ENCODE assay signal across 9 cellular contexts in the genomic region with DNA sequence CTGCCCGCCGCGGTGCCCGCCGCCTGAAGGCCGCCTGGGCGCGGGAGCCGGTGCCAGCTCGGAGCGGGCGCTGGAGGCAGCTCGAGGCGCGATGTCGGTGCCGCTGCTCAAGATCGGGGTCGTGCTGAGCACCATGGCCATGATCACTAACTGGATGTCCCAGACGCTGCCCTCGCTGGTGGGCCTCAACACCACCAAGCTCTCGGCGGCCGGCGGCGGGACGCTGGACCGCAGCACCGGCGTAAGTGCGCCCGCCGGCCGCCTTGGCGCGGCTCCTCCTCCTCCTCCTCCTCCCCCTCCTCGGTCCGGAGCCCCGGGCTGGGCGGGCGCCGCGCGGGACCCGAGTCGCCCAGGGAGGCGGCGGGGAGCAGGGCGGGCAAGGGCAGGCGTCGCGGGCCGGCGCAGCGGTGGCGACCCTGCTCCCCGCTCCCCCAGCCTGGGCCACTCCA. TPM values are rescaled to one million over a fixed set of nuclear protein-coding genes. Genes with fewer than 3 reads are reported as not detected.
DNase-seq lines count a peak whose midpoint lies in the region; ATAC-seq and TF ChIP-seq lines count a peak whose summit lies in the region.
"Had no signal": no experiment of that assay in that cellular context is flagged by ENCODE, and none has a peak within 500 bp of the region (broad histone marks: within the 10 kb centered on the region; RNA-seq: fewer than 3 reads in every experiment).

No MANE protein-coding gene starts in this region.

- H3K9me3 ChIP-seq in IMR-90 (ENCODE audit: control insufficient read depth, insufficient read depth, low read length), result no peaks in the 10 kb centered on the region
- no peaks in the 10 kb centered on the region for H3K9me3 ChIP-seq in mesenchymal stem cell (ENCODE audit: control insufficient read depth, low read length)
- no peaks in the 10 kb centered on the region for H3K9me3 ChIP-seq in testis
- H3K9me3 ChIP-seq: Caco-2 had no signal

- H4K8ac ChIP-seq in IMR-90 (ENCODE audit: low read depth in 2 of 2, low read length in 2 of 2) (no peak overlapping the region), mesenchymal stem cell (ENCODE audit: low read length) (no peak overlapping the region)

- dilution Hi-C loops in IMR-90 (cut with HindIII; ENCODE audit: low sequenced_read_pairs, unreplicated experiment), result no loop called here

- TF ChIP-seq POLR2A in IMR-90 (IDR thresholded peaks at IDR 0.05; ENCODE audit: low read depth, low read length) (no peak), testis (IDR thresholded peaks at IDR 0.05) (no peak)

- TF ChIP-seq RAD21 in IMR-90 (IDR thresholded peaks at IDR 0.05; ENCODE audit: low read length), result no peak

- no peak overlapping the region for H3K56ac ChIP-seq in IMR-90 (ENCODE audit: extremely low read depth, insufficient read depth, low read length)

- H3K9me1 ChIP-seq in IMR-90 (ENCODE audit: insufficient read depth, low read length), result 0 out of 2 replicates have a peak, but pooled peaks cover 4% of the 10 kb centered on the region

- BruUV-seq in IMR-90 (replicated peaks; lab: Mats Ljungman, UMichigan), result no TSS peak

- no peak overlapping the region for H2BK120ac ChIP-seq in IMR-90 (ENCODE audit: low read depth, low read length)
- H2BK120ac ChIP-seq in mesenchymal stem cell (ENCODE audit: low read depth, low read length), result no peak overlapping the region

- H3K4me3 ChIP-seq in IMR-90 (ENCODE audit: insufficient read depth, low read depth, low read length), result no peak overlapping the region
- peak overlapping the region; percentile 75 for H3K4me3 ChIP-seq in coronary artery
- peak overlapping the region in 1 of 2 experiments; percentile 51 for H3K4me3 ChIP-seq in mesenchymal stem cell (ENCODE audit: insufficient read depth in 1 of 2, low read depth in 1 of 2, low read length in 2 of 2)
- peak overlapping the region; percentile 26 to 52 for H3K4me3 ChIP-seq in testis

- WGBS in IMR-90 (ENCODE audit: extremely low coverage in 2 of 2, insufficient read length in 1 of 2), 2 experiments, result 20% methylated on average over 9 of the region's 57 CpGs; no CpG with 5 or more reads in 1 of the 2 experiments
- WGBS in mesenchymal stem cell, result 1% methylated on average over 30 of the region's 57 CpGs
- WGBS in testis, 2 donors, result 1% methylated on average over 11 of the region's 57 CpGs; no CpG with 5 or more reads in 1 of the 2 donors

- no peaks in the 10 kb centered on the region for H3K79me1 ChIP-seq in IMR-90 (ENCODE audit: low read depth in 1 of 2, low read length in 2 of 2)
- H3K79me1 ChIP-seq in mesenchymal stem cell (replicated peaks; ENCODE audit: low read length, poor library complexity, severe bottlenecking), result no peaks in the 10 kb centered on the region

- H3K9ac ChIP-seq in IMR-90 (ENCODE audit: low read depth, low read length) (no peak overlapping the region), mesenchymal stem cell (ENCODE audit: low read length) (no peak overlapping the region)

- H3K36me3 ChIP-seq in IMR-90 (ENCODE audit: control insufficient read depth, insufficient read depth, low read length) (no peaks in the 10 kb centered on the region), mesenchymal stem cell (ENCODE audit: control insufficient read depth in 1 of 2, insufficient read depth in 2 of 2, low read depth in 1 of 2, low read length in 2 of 2) (no peaks in the 10 kb centered on the region), testis (ENCODE audit: low read depth, missing control alignments) (no peaks in the 10 kb centered on the region)

- H2AK9ac ChIP-seq in IMR-90 (replicated peaks; ENCODE audit: low read depth, low read length, poor library complexity), result no peak overlapping the region

- H3K4me1 ChIP-seq in IMR-90 (ENCODE audit: control insufficient read depth, insufficient read depth, low read length) (no peaks in the 10 kb centered on the region; the same call in 1 of the 2 replicates), mesenchymal stem cell (ENCODE audit: control insufficient read depth, insufficient read depth, low read depth, low read length) (peaks cover 10% of the 10 kb centered on the region), testis (peaks cover 21% of the 10 kb centered on the region)
- H3K4me1 ChIP-seq: Caco-2 had no signal

- H4K20me1 ChIP-seq in IMR-90 (ENCODE audit: insufficient read depth, low read length), result 0 out of 2 replicates have a peak, but pooled peaks cover 5% of the 10 kb centered on the region

- no peak for DNase-seq in IMR-90
- no peak for DNase-seq in coronary artery (ENCODE audit: low spot score)
- DNase-seq in mesenchymal stem cell, result no peak
- no peak for DNase-seq in testis
- DNase-seq in RPMI8226, result no peak
- DNase-seq in amniotic stem cell (lab: John Stamatoyannopoulos, UW), result no peak
- DNase-seq in head of caudate nucleus, result no peak
- DNase-seq: effector CD8-positive, alpha-beta T cell had no signal

- POLR2A ChIA-PET in IMR-90 (lab: Charles Lee; ENCODE audit: unreplicated experiment), result no interaction called here

- no peak overlapping the region for H3K4ac ChIP-seq in IMR-90 (ENCODE audit: low read depth, low read length)
- no peak overlapping the region for H3K4ac ChIP-seq in mesenchymal stem cell (ENCODE audit: low read depth in 1 of 2, low read length in 2 of 2)

- in situ Hi-C loops in IMR-90 (cut with MboI; ENCODE audit: low sequenced_read_pairs), result loop anchor here (5.0 kb wide), 1 partner anchor 319 kb away; no protein-coding TSS in a partner anchor

- H3K14ac ChIP-seq in IMR-90 (replicated peaks; ENCODE audit: low read depth, low read length) (no peak overlapping the region), mesenchymal stem cell (ENCODE audit: low read length in 2 of 2) (no peak overlapping the region)

- H3K23ac ChIP-seq in IMR-90 (ENCODE audit: low read depth, low read length) (no peak overlapping the region), mesenchymal stem cell (ENCODE audit: low read length in 2 of 2) (no peak overlapping the region)

- no peak overlapping the region for H2BK15ac ChIP-seq in IMR-90 (ENCODE audit: low read depth, low read length)
- H2BK15ac ChIP-seq in mesenchymal stem cell (ENCODE audit: low read depth, poor library complexity, severe bottlenecking), result no peak overlapping the region

- H3K18ac ChIP-seq in IMR-90 (ENCODE audit: low read depth, low read length) (no peak overlapping the region), mesenchymal stem cell (ENCODE audit: low read depth in 1 of 2, low read length in 2 of 2) (no peak overlapping the region)

- H2AK5ac ChIP-seq in IMR-90 (ENCODE audit: low read depth, low read length) (no peak overlapping the region), mesenchymal stem cell (ENCODE audit: low read length, severe bottlenecking) (no peak overlapping the region)

- no peak; the same call in 1 of the 2 replicates for ATAC-seq in IMR-90 (ENCODE audit: low read depth)

- intact Hi-C loops in IMR-90 (cut with micrococcal nuclease) (loop anchor here (2.0 kb wide), 1 partner anchor 393 kb away; no protein-coding TSS in a partner anchor), testis (cut with DNase I; ENCODE audit: low total_unique reads) (loop anchor here (5.0 kb wide), 2 partner anchors 254 to 324 kb away; no protein-coding TSS in a partner anchor), head of caudate nucleus (cut with DNase I) (loop anchor here (2.0 to 5.0 kb wide), 2 partner anchors 254 to 327 kb away; no protein-coding TSS in a partner anchor)

- no peak overlapping the region for H4K5ac ChIP-seq in IMR-90 (ENCODE audit: low read depth, low read length)

- TF ChIP-seq CTCF in IMR-90 (conservative IDR thresholded peaks at IDR 0.05; ENCODE audit: low read depth, low read length) (no peak), coronary artery (IDR thresholded peaks at IDR 0.05) (no peak), testis (IDR thresholded peaks at IDR 0.05) (no peak)

- no peak overlapping the region for H2BK20ac ChIP-seq in IMR-90 (ENCODE audit: low read depth, low read length)

- no peak overlapping the region for H2BK5ac ChIP-seq in IMR-90 (ENCODE audit: low read depth, low read length, poor library complexity, severe bottlenecking)
- no peak overlapping the region for H2BK5ac ChIP-seq in mesenchymal stem cell (ENCODE audit: low read depth, low read length, poor library complexity, severe bottlenecking)

- peaks cover 43% of the 10 kb centered on the region for H3K27me3 ChIP-seq in IMR-90 (ENCODE audit: control insufficient read depth, insufficient read depth, low read length)
- H3K27me3 ChIP-seq in mesenchymal stem cell (ENCODE audit: control insufficient read depth in 1 of 2, insufficient read depth in 1 of 2, low read length in 2 of 2), result peaks cover 53 to 57% of the 10 kb centered on the region in 2 experiments
- no peaks in the 10 kb centered on the region for H3K27me3 ChIP-seq in testis

- H2AFZ ChIP-seq in IMR-90 (replicated peaks; ENCODE audit: low read length, poor library complexity), result peak overlapping the region; percentile 78
- no peak overlapping the region for H2AFZ ChIP-seq in mesenchymal stem cell (ENCODE audit: low read depth, low read length)

- H3K27ac ChIP-seq in IMR-90 (ENCODE audit: insufficient read depth, low read length) (no peak overlapping the region), coronary artery (peak overlapping the region in 1 of 2 donors; percentile 41), mesenchymal stem cell (ENCODE audit: low read length, poor library complexity, severe bottlenecking) (no peak overlapping the region), testis (no peak overlapping the region)

- CTCF ChIA-PET in IMR-90 (lab: Yijun Ruan, JAX), result no interaction called here

- H2BK12ac ChIP-seq in mesenchymal stem cell (ENCODE audit: low read length in 2 of 2), result no peak overlapping the region

- H3K4me2 ChIP-seq in IMR-90 (ENCODE audit: low read depth, low read length) (peak overlapping the region; percentile 55; the same call in 1 of the 2 replicates), mesenchymal stem cell (ENCODE audit: low read length, poor library complexity, severe bottlenecking) (peak overlapping the region; percentile 58)

- H4K91ac ChIP-seq in IMR-90 (ENCODE audit: insufficient read depth, low read depth, low read length) (no peak overlapping the region), mesenchymal stem cell (ENCODE audit: low read length) (no peak overlapping the region)

TF ChIP-seq in IMR-90, 13 proteins besides CTCF, POLR2A, EP300 and RAD21 (continues in another document):
- no peak for TF ChIP-seq RFX5 (IDR thresholded peaks at IDR 0.05; ENCODE audit: low read depth, low read length)

RNA-seq across cellular contexts. Expression of a gene that starts 0.5 kb away (rescaled TPM):
- total RNA-seq in IMR-90 (2012; rRNA removed), result 0.28 and 0.36 TPM in 2 replicates
- 0.23 and 0.38 TPM in 2 replicates for polyA plus RNA-seq in IMR-90 (2012; rRNA removed)
- polyA plus RNA-seq in IMR-90 (2012; cell fraction: cytosol; rRNA removed), result 0.23 and 0.24 TPM in 2 replicates
- polyA plus RNA-seq in IMR-90 (2012; cell fraction: nucleus; rRNA removed; ENCODE audit: low replicate concordance), result 0.11 and 0.25 TPM in 2 replicates
- polyA plus RNA-seq in mesenchymal stem cell (2013, experiment 1 of 2), result 0.18 TPM
- polyA plus RNA-seq in mesenchymal stem cell (2013, experiment 2 of 2), result 0.21 TPM
- total RNA-seq in testis, result 10 to 100 TPM; 13.9 to 24.4 TPM
- polyA plus RNA-seq in testis (ENCODE audit: insufficient read depth, low read depth, low replicate concordance), result 16.0 TPM
- total RNA-seq: Caco-2 had no signal

Comparison
In these comparisons a context has a peak if more than half of its experiments do, and no peak if none do; other contexts are left out.
1. RNA of a gene that starts 0.5 kb away (total RNA-seq): 13.9 to 24.4 TPM in testis; 0.28 to 0.36 TPM in IMR-90; every median in the first group is over 10 times any median in the second.